1 cellular context compared by ENCODE assay signal in genomic region chr19:41397086-41398041, GRCh38.
TF ChIP-seq lines count a peak whose summit lies in the region.

BCKDHA (plus strand) TSS chr19:41397818; CDS start chr19:41397828, 10 bp downstream.
EXOSC5 (minus strand) TSS chr19:41397359; CDS start chr19:41397328, 31 bp downstream.

TF ChIP-seq in HepG2, 621 proteins besides CTCF, POLR2A, EP300 and RAD21 (continued from another document and continues in another):
- peak; percentile 84 for TF ChIP-seq TFE3 (CRISPR knock-in tag; IDR thresholded peaks at IDR 0.05)
- no peak for TF ChIP-seq FOXO4 (CRISPR knock-in tag; conservative IDR thresholded peaks at IDR 0.05)
- TF ChIP-seq MLLT10 (CRISPR knock-in tag; IDR thresholded peaks at IDR 0.05): no peak
- TF ChIP-seq SCMH1 (CRISPR knock-in tag; IDR thresholded peaks at IDR 0.05; ENCODE audit: borderline replicate concordance): no peak
- TF ChIP-seq, protein P1, sequence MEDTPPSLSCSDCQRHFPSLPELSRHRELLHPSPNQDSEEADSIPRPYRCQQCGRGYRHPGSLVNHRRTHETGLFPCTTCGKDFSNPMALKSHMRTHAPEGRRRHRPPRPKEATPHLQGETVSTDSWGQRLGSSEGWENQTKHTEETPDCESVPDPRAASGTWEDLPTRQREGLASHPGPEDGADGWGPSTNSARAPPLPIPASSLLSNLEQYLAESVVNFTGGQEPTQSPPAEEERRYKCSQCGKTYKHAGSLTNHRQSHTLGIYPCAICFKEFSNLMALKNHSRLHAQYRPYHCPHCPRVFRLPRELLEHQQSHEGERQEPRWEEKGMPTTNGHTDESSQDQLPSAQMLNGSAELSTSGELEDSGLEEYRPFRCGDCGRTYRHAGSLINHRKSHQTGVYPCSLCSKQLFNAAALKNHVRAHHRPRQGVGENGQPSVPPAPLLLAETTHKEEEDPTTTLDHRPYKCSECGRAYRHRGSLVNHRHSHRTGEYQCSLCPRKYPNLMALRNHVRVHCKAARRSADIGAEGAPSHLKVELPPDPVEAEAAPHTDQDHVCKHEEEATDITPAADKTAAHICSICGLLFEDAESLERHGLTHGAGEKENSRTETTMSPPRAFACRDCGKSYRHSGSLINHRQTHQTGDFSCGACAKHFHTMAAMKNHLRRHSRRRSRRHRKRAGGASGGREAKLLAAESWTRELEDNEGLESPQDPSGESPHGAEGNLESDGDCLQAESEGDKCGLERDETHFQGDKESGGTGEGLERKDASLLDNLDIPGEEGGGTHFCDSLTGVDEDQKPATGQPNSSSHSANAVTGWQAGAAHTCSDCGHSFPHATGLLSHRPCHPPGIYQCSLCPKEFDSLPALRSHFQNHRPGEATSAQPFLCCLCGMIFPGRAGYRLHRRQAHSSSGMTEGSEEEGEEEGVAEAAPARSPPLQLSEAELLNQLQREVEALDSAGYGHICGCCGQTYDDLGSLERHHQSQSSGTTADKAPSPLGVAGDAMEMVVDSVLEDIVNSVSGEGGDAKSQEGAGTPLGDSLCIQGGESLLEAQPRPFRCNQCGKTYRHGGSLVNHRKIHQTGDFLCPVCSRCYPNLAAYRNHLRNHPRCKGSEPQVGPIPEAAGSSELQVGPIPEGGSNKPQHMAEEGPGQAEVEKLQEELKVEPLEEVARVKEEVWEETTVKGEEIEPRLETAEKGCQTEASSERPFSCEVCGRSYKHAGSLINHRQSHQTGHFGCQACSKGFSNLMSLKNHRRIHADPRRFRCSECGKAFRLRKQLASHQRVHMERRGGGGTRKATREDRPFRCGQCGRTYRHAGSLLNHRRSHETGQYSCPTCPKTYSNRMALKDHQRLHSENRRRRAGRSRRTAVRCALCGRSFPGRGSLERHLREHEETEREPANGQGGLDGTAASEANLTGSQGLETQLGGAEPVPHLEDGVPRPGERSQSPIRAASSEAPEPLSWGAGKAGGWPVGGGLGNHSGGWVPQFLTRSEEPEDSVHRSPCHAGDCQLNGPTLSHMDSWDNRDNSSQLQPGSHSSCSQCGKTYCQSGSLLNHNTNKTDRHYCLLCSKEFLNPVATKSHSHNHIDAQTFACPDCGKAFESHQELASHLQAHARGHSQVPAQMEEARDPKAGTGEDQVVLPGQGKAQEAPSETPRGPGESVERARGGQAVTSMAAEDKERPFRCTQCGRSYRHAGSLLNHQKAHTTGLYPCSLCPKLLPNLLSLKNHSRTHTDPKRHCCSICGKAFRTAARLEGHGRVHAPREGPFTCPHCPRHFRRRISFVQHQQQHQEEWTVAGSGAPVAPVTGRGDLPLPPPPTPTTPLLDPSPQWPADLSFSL (CRISPR knock-in tag; IDR thresholded peaks at IDR 0.05): no peak
- no peak for TF ChIP-seq ZNF33A (CRISPR knock-in tag; IDR thresholded peaks at IDR 0.05; ENCODE audit: borderline replicate concordance)
- TF ChIP-seq ZNF615 (CRISPR knock-in tag; IDR thresholded peaks at IDR 0.05; ENCODE audit: borderline replicate concordance): no peak
- TF ChIP-seq ZNF207 (IDR thresholded peaks at IDR 0.05; ENCODE audit: borderline replicate concordance): no peak
- TF ChIP-seq TOPORS (CRISPR knock-in tag; IDR thresholded peaks at IDR 0.05): no peak
- TF ChIP-seq POLR2AphosphoS2 (IDR thresholded peaks at IDR 0.05; ENCODE audit: low read depth, low read length): no peak
- TF ChIP-seq PCBP2 (optimal IDR thresholded peaks at IDR 0.05; ENCODE audit: low read depth, low read length, poor library complexity, severe bottlenecking): no peak
- TF ChIP-seq ZFY (CRISPR knock-in tag; IDR thresholded peaks at IDR 0.05): peak; percentile 69
- TF ChIP-seq, protein P2, sequence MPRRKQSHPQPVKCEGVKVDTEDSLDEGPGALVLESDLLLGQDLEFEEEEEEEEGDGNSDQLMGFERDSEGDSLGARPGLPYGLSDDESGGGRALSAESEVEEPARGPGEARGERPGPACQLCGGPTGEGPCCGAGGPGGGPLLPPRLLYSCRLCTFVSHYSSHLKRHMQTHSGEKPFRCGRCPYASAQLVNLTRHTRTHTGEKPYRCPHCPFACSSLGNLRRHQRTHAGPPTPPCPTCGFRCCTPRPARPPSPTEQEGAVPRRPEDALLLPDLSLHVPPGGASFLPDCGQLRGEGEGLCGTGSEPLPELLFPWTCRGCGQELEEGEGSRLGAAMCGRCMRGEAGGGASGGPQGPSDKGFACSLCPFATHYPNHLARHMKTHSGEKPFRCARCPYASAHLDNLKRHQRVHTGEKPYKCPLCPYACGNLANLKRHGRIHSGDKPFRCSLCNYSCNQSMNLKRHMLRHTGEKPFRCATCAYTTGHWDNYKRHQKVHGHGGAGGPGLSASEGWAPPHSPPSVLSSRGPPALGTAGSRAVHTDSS (CRISPR knock-in tag; conservative IDR thresholded peaks at IDR 0.05): 0 out of 2 replicates have a peak, but pooled peaks have one; percentile 83
- no peak for TF ChIP-seq MTF1 (CRISPR knock-in tag; IDR thresholded peaks at IDR 0.05)
- no peak for TF ChIP-seq RBM39 (IDR thresholded peaks at IDR 0.05; ENCODE audit: low read depth, low read length, poor library complexity, severe bottlenecking)
- TF ChIP-seq ZNF382 (CRISPR knock-in tag; IDR thresholded peaks at IDR 0.05; ENCODE audit: borderline replicate concordance): no peak
- TF ChIP-seq, protein P3, sequence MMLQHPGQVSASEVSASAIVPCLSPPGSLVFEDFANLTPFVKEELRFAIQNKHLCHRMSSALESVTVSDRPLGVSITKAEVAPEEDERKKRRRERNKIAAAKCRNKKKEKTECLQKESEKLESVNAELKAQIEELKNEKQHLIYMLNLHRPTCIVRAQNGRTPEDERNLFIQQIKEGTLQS (CRISPR knock-in tag; IDR thresholded peaks at IDR 0.05): 0 out of 2 replicates have a peak, but pooled peaks have one; percentile 11
- TF ChIP-seq ZNF687 (CRISPR knock-in tag; IDR thresholded peaks at IDR 0.05): peak; percentile 98
- TF ChIP-seq THAP11 (CRISPR knock-in tag; IDR thresholded peaks at IDR 0.05): peak; percentile 91
- TF ChIP-seq KAT7 (CRISPR knock-in tag; IDR thresholded peaks at IDR 0.05; ENCODE audit: borderline replicate concordance): peak; percentile 34; the same call in 1 of the 2 replicates
- no peak for TF ChIP-seq ZNF543 (CRISPR knock-in tag; IDR thresholded peaks at IDR 0.05)
- TF ChIP-seq, protein P4, sequence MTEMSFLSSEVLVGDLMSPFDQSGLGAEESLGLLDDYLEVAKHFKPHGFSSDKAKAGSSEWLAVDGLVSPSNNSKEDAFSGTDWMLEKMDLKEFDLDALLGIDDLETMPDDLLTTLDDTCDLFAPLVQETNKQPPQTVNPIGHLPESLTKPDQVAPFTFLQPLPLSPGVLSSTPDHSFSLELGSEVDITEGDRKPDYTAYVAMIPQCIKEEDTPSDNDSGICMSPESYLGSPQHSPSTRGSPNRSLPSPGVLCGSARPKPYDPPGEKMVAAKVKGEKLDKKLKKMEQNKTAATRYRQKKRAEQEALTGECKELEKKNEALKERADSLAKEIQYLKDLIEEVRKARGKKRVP (CRISPR knock-in tag; IDR thresholded peaks at IDR 0.05): 0 out of 4 replicates have a peak, but pooled peaks of 1 of the 2 experiments have one; percentile 17
- 0 out of 2 replicates have a peak, but pooled peaks have one; percentile 36 for TF ChIP-seq ZNF274 (CRISPR knock-in tag; IDR thresholded peaks at IDR 0.05)
- TF ChIP-seq RBAK (CRISPR knock-in tag; IDR thresholded peaks at IDR 0.05): no peak
- peak; percentile 100 for TF ChIP-seq ZNF335 (CRISPR knock-in tag; IDR thresholded peaks at IDR 0.05)
- TF ChIP-seq, protein P5, sequence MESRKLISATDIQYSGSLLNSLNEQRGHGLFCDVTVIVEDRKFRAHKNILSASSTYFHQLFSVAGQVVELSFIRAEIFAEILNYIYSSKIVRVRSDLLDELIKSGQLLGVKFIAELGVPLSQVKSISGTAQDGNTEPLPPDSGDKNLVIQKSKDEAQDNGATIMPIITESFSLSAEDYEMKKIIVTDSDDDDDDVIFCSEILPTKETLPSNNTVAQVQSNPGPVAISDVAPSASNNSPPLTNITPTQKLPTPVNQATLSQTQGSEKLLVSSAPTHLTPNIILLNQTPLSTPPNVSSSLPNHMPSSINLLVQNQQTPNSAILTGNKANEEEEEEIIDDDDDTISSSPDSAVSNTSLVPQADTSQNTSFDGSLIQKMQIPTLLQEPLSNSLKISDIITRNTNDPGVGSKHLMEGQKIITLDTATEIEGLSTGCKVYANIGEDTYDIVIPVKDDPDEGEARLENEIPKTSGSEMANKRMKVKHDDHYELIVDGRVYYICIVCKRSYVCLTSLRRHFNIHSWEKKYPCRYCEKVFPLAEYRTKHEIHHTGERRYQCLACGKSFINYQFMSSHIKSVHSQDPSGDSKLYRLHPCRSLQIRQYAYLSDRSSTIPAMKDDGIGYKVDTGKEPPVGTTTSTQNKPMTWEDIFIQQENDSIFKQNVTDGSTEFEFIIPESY (CRISPR knock-in tag; IDR thresholded peaks at IDR 0.05): no peak
- no peak; the same call in 1 of the 2 replicates for TF ChIP-seq THAP7 (CRISPR knock-in tag; IDR thresholded peaks at IDR 0.05)
- no peak for TF ChIP-seq ZNF678 (CRISPR knock-in tag; IDR thresholded peaks at IDR 0.05)
- no peak for TF ChIP-seq ZNF432 (CRISPR knock-in tag; IDR thresholded peaks at IDR 0.05; ENCODE audit: borderline replicate concordance)
- TF ChIP-seq RBFOX2 (IDR thresholded peaks at IDR 0.05; ENCODE audit: low read depth, low read length): peak; percentile 83
- no peak for TF ChIP-seq ZNF563 (CRISPR knock-in tag; IDR thresholded peaks at IDR 0.05)
- TF ChIP-seq SPEN (CRISPR knock-in tag; IDR thresholded peaks at IDR 0.05; ENCODE audit: low read depth): peak; percentile 86
- peak; percentile 55 for TF ChIP-seq FOSL2 (CRISPR knock-in tag; IDR thresholded peaks at IDR 0.05)
- 0 out of 2 replicates have a peak, but pooled peaks have one; percentile 66 for TF ChIP-seq SALL2 (CRISPR knock-in tag; IDR thresholded peaks at IDR 0.05)
- TF ChIP-seq NKX3-1 (CRISPR knock-in tag; IDR thresholded peaks at IDR 0.05): peak; percentile 85; the same call in 1 of the 2 replicates
- no peak for TF ChIP-seq ZNF674 (CRISPR knock-in tag; IDR thresholded peaks at IDR 0.05; ENCODE audit: low read depth)
- TF ChIP-seq, protein P6, sequence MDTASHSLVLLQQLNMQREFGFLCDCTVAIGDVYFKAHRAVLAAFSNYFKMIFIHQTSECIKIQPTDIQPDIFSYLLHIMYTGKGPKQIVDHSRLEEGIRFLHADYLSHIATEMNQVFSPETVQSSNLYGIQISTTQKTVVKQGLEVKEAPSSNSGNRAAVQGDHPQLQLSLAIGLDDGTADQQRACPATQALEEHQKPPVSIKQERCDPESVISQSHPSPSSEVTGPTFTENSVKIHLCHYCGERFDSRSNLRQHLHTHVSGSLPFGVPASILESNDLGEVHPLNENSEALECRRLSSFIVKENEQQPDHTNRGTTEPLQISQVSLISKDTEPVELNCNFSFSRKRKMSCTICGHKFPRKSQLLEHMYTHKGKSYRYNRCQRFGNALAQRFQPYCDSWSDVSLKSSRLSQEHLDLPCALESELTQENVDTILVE (CRISPR knock-in tag; IDR thresholded peaks at IDR 0.05): no peak; the same call in 1 of the 2 replicates
- TF ChIP-seq ZFYVE20 (CRISPR knock-in tag; IDR thresholded peaks at IDR 0.05; ENCODE audit: borderline replicate concordance, low read depth): no peak
- no peak for TF ChIP-seq KDM6A (CRISPR knock-in tag; IDR thresholded peaks at IDR 0.05; ENCODE audit: low read depth)
